Comparison of ENCODE assay signal across 8 cellular contexts in genomic region chr3:44478055-44478468, GRCh38. TPM values are rescaled to one million over a fixed set of nuclear protein-coding genes. Genes with fewer than 3 reads are reported as not detected.
A peak's percentile ranks its signal among the peaks of the same experiment; 100 is the strongest.
DNase-seq lines count a peak whose midpoint lies in the region; ATAC-seq and TF ChIP-seq lines count a peak whose summit lies in the region.

No MANE protein-coding gene starts in this region.

- CTCF ChIA-PET in OCI-LY7 (lab: Charles Lee; ENCODE audit: unreplicated experiment) = interaction anchor here (0.6 kb wide), 1 partner anchor 283 kb away, joined by 3 read pairs; the partner anchor contains the start of gene KIAA1143

- H3K9ac ChIP-seq in rectal smooth muscle tissue (ENCODE audit: low read length) = no peak overlapping the region

- no TSS peak for BruUV-seq in OCI-LY7 (replicated peaks; lab: Mats Ljungman, UMichigan)

- POLR2A ChIA-PET in OCI-LY7 (lab: Charles Lee) = interaction anchor here (0.5 to 1.3 kb wide), 2 partner anchors 14 to 1171 kb away, joined by 3 to 5 read pairs; no protein-coding TSS in a partner anchor

- H3K4me1 ChIP-seq in OCI-LY7 (ENCODE audit: insufficient read depth, low read length, poor library complexity, severe bottlenecking) = peaks cover 7% of the 10 kb centered on the region
- peaks cover 14 to 38% (median 30%) of the 10 kb centered on the region in 4 donors for H3K4me1 ChIP-seq in esophagus muscularis mucosa
- peaks cover 3% of the 10 kb centered on the region for H3K4me1 ChIP-seq in rectal smooth muscle tissue (ENCODE audit: control insufficient read depth, insufficient read depth, low read length)

- TF ChIP-seq CTCF in OCI-LY7 (conservative IDR thresholded peaks at IDR 0.05; ENCODE audit: low read length) (no peak), esophagus muscularis mucosa (IDR thresholded peaks at IDR 0.05) (no peak)

- peak; percentile 6 for ATAC-seq in GM19023 (IDR thresholded peaks at IDR 0.05; ENCODE audit: unreplicated experiment)
- no peak for ATAC-seq in HG03469 (IDR thresholded peaks at IDR 0.05; ENCODE audit: unreplicated experiment)

- H3K79me2 ChIP-seq in OCI-LY7 (ENCODE audit: insufficient read depth, low read depth, low read length) = peaks cover 9% of the 10 kb centered on the region; the same call in 1 of the 2 replicates

- H3K27ac ChIP-seq in OCI-LY7 (ENCODE audit: low read depth, low read length, poor library complexity, severe bottlenecking) (no peak overlapping the region), esophagus muscularis mucosa (replicated peaks in 1 of 4) (peak overlapping the region; percentile 74 to 87 (median 82)), rectal smooth muscle tissue (ENCODE audit: low read depth, low read length) (no peak overlapping the region)

- no peak for DNase-seq in OCI-LY7 (ENCODE audit: low spot score)
- no peak for DNase-seq in esophagus muscularis mucosa (ENCODE audit: extremely low spot score)
- no peak for DNase-seq in NCI-H1092 (lab: John Stamatoyannopoulos, UW)
- DNase-seq in CD1c-positive myeloid dendritic cell (ENCODE audit: extremely low spot score) = no peak
- no peak for DNase-seq in T1000 (lab: John Stamatoyannopoulos, UW)

- TF ChIP-seq EP300 in esophagus muscularis mucosa (IDR thresholded peaks at IDR 0.05) = no peak

- H2AFZ ChIP-seq in OCI-LY7 (ENCODE audit: low read length) = peak overlapping the region; percentile 75

- H3K9me3 ChIP-seq in OCI-LY7 (ENCODE audit: low read length) (no peaks in the 10 kb centered on the region), esophagus muscularis mucosa (no peaks in the 10 kb centered on the region)

- peak overlapping the region; percentile 73 for H3K4me3 ChIP-seq in OCI-LY7 (ENCODE audit: low read depth, low read length, poor library complexity, severe bottlenecking)
- peak overlapping the region; percentile 75 to 88 (median 82) for H3K4me3 ChIP-seq in esophagus muscularis mucosa
- peak overlapping the region; percentile 82 for H3K4me3 ChIP-seq in rectal smooth muscle tissue (ENCODE audit: low read length)

- no peaks in the 10 kb centered on the region for H3K9me2 ChIP-seq in OCI-LY7 (ENCODE audit: insufficient read depth, low read length)

- no peak for TF ChIP-seq POLR2A in esophagus muscularis mucosa (IDR thresholded peaks at IDR 0.05; ENCODE audit: low read depth)

- H3K27me3 ChIP-seq in esophagus muscularis mucosa = no peaks in the 10 kb centered on the region
- no peaks in the 10 kb centered on the region for H3K27me3 ChIP-seq in rectal smooth muscle tissue (ENCODE audit: control insufficient read depth, insufficient read depth, low read length)

- H3K36me3 ChIP-seq in OCI-LY7 (ENCODE audit: insufficient read depth, low read length) = no peaks in the 10 kb centered on the region
- H3K36me3 ChIP-seq in esophagus muscularis mucosa = no peaks in the 10 kb centered on the region
- H3K36me3 ChIP-seq in rectal smooth muscle tissue (ENCODE audit: control insufficient read depth, insufficient read depth, low read length) = no peaks in the 10 kb centered on the region

- H4K20me1 ChIP-seq in OCI-LY7 (ENCODE audit: insufficient read depth, low read length) = no peaks in the 10 kb centered on the region

- peak overlapping the region; percentile 81; the same call in 1 of the 2 replicates for H3K4me2 ChIP-seq in OCI-LY7 (ENCODE audit: low read length)

- intact Hi-C loops in OCI-LY7 (cut with micrococcal nuclease; ENCODE audit: unreplicated experiment) (no loop called here), esophagus muscularis mucosa (cut with DNase I) (loop anchor here (5.0 kb wide), 1 partner anchor 156 kb away; no protein-coding TSS in a partner anchor)

- WGBS in esophagus muscularis mucosa = 74% methylated on average over 4 of the region's 4 CpGs

RNA-seq across cellular contexts. Expression of gene ZNF445, which starts 0.6 kb away (rescaled TPM):
- 3.4 TPM in 2 replicates for total RNA-seq in OCI-LY7 (2014; rRNA removed; shearing (Covaris generic))
- 11.7 and 13.4 TPM in 2 replicates for total RNA-seq in OCI-LY7 (2022)
- 10 to 100 TPM in 2 of 4 donors, 1 to 10 TPM in 2; 6.5 to 11.9 (median 10.1) TPM for total RNA-seq in esophagus muscularis mucosa

Comparison
In these comparisons a context has a peak if more than half of its experiments do, and no peak if none do; other contexts are left out.
1. H3K27ac ChIP-seq: peak in esophagus muscularis mucosa (4 of 4); none in OCI-LY7 (single experiment) and rectal smooth muscle tissue (single experiment).
2. Peak in every context shown above with its lines, with median percentiles within 50 percentile points of each other: H3K4me3 ChIP-seq.